ENCODE assay signal across 8 cellular contexts in genomic region chr3:122383915-122384697, GRCh38.
DNase-seq lines count a peak whose midpoint lies in the region; ATAC-seq lines count a peak whose summit lies in the region.

Gene FAM162A, plus strand, starts transcription at chr3:122384182. Its CDS starts 84 bp downstream, at chr3:122384266.

- peak within 1 kb of the TSS; percentile 95 for H3K27ac Mint-ChIP-seq in memory B cell

- peaks cover 3% of the 10 kb centered on the region for H3K36me3 Mint-ChIP-seq in memory B cell

- H3K4me1 Mint-ChIP-seq in memory B cell, result peaks cover 34% of the 10 kb centered on the region

- DNase-seq in COLO668 (lab: John Stamatoyannopoulos, UW; ENCODE audit: unreplicated experiment), result peak; percentile 95
- peak; percentile 68 for DNase-seq in HS-5 (ENCODE audit: low read depth)
- peak; percentile 44 for DNase-seq in NK-92 (lab: John Stamatoyannopoulos, UW; ENCODE audit: unreplicated experiment)
- peak; percentile 96 for DNase-seq in activated CD8-positive, alpha-beta memory T cell treated with anti-CD3 and anti-CD28 coated beads for 24 hours
- DNase-seq in effector CD8-positive, alpha-beta T cell (lab: John Stamatoyannopoulos, UW), result peak; percentile 87
- DNase-seq in memory B cell (ENCODE audit: low spot score in 2 of 2), result peak; percentile 90
- DNase-seq in stimulated activated CD8-positive, alpha-beta memory T cell treated with anti-CD3 and anti-CD28 coated beads, Interleukin-12 subunit alpha, Interleukin-12 subunit beta, amount 100 ng/mL, for 4 hours (ENCODE audit: low read depth), result peak; percentile 88

- ATAC-seq in GM19468 (IDR thresholded peaks at IDR 0.05; ENCODE audit: extremely low read depth, unreplicated experiment), result peak; percentile 91
- peak; percentile 91 for ATAC-seq in memory B cell (ENCODE audit: low read depth)

- H3K27me3 Mint-ChIP-seq in memory B cell, result no peaks in the 10 kb centered on the region

- H3K4me3 Mint-ChIP-seq in memory B cell, result peak within 1 kb of the TSS; percentile 94

- H3K9me3 Mint-ChIP-seq in memory B cell, result no peaks in the 10 kb centered on the region

Comparison
In these comparisons a context has a peak if more than half of its experiments do, and no peak if none do; other contexts are left out.
1. Peak in every context shown above with its lines: DNase-seq and ATAC-seq.
2. DNase-seq: peak in every context shown above with its lines; median percentile 96 in activated CD8-positive, alpha-beta memory T cell treated with anti-CD3 and anti-CD28 coated beads for 24 hours; 95 in COLO668; 90 in memory B cell; 88 in stimulated activated CD8-positive, alpha-beta memory T cell treated with anti-CD3 and anti-CD28 coated beads, Interleukin-12 subunit alpha, Interleukin-12 subunit beta, amount 100 ng/mL, for 4 hours; 87 in effector CD8-positive, alpha-beta T cell; 68 in HS-5; 44 in NK-92.